Comparison of ENCODE assay signal across 8 cellular contexts in genomic region chr15:66702770-66703539, GRCh38. TPM values are rescaled to one million over a fixed set of nuclear protein-coding genes. Genes with fewer than 3 reads are reported as not detected.
DNase-seq lines count a peak whose midpoint lies in the region; ATAC-seq, FAIRE-seq and TF ChIP-seq lines count a peak whose summit lies in the region.

No MANE protein-coding gene starts in this region.

- peak overlapping the region; percentile 99 for H3K4me2 ChIP-seq in HCT116 (ENCODE audit: low read length)
- H3K4me2 ChIP-seq in SU-DHL-6 (ENCODE audit: low read depth, low read length, poor library complexity, severe bottlenecking) = peak overlapping the region; percentile 76
- H3K4me2 ChIP-seq in endothelial cell of umbilical vein (ENCODE audit: insufficient read depth, low read length) = peak overlapping the region; percentile 78
- H3K4me2 ChIP-seq in neuronal stem cell (ENCODE audit: insufficient read depth, low read length, poor library complexity, severe bottlenecking) = peak overlapping the region; percentile 89

- H3K4me3 ChIP-seq in HCT116 (replicated peaks in 1 of 2; ENCODE audit: low read depth in 1 of 2, low read length in 2 of 2) = peak overlapping the region; percentile 53 to 74
- peak overlapping the region; percentile 53 for H3K4me3 ChIP-seq in SU-DHL-6 (ENCODE audit: insufficient read depth, low read length, poor library complexity, severe bottlenecking)
- H3K4me3 ChIP-seq in endothelial cell of umbilical vein (replicated peaks in 1 of 3; ENCODE audit: insufficient read depth in 1 of 3, low read depth in 1 of 3, low read length in 3 of 3) = peak overlapping the region; percentile 62 to 79 (median 76)
- peak overlapping the region; percentile 55 to 83 for H3K4me3 ChIP-seq in neuronal stem cell (ENCODE audit: low read length in 2 of 2)

- no peak for TF ChIP-seq POLR2A in HCT116 (IDR thresholded peaks at IDR 0.05; ENCODE audit: borderline replicate concordance, extremely low read depth, insufficient read depth, insufficient read length)
- TF ChIP-seq POLR2A in endothelial cell of umbilical vein (IDR thresholded peaks at IDR 0.05; ENCODE audit: low read depth, low read length) = no peak

- H4K20me1 ChIP-seq in HCT116 (ENCODE audit: insufficient read depth) = no peaks in the 10 kb centered on the region
- H4K20me1 ChIP-seq in SU-DHL-6 (ENCODE audit: low read depth, low read length) = no peaks in the 10 kb centered on the region
- H4K20me1 ChIP-seq in endothelial cell of umbilical vein (replicated peaks; ENCODE audit: control insufficient read depth, extremely low read depth, insufficient read depth, low read length) = no peaks in the 10 kb centered on the region

- ATAC-seq in HCT116 = no peak

- H4K8ac ChIP-seq in neuronal stem cell (ENCODE audit: low read depth, low read length) = no peak overlapping the region

- no peak overlapping the region for H2BK120ac ChIP-seq in neuronal stem cell (ENCODE audit: low read depth, low read length)

- no peak overlapping the region for H4K91ac ChIP-seq in neuronal stem cell (ENCODE audit: low read depth, low read length, poor library complexity)

- no TSS peak for BruUV-seq in HCT116 (replicated peaks; lab: Mats Ljungman, UMichigan)
- BruUV-seq in endothelial cell of umbilical vein (replicated peaks; lab: Mats Ljungman, UMichigan) = no TSS peak

- H3K23ac ChIP-seq in neuronal stem cell (ENCODE audit: low read depth, low read length, poor library complexity) = peak overlapping the region; percentile 50

- TF ChIP-seq RAD21 in HCT116 (IDR thresholded peaks at IDR 0.05; ENCODE audit: low read depth) = no peak

- POLR2A ChIA-PET in HCT116 (lab: Charles Lee) (no interaction called here), endothelial cell of umbilical vein (lab: Charles Lee) (interaction anchor here (1.1 to 1.6 kb wide), 2 partner anchors 11 to 147 kb away, joined by 4 read pairs; no protein-coding TSS in a partner anchor)

- peaks cover 13% of the 10 kb centered on the region for H3K79me2 ChIP-seq in HCT116 (ENCODE audit: insufficient read depth, low read length)
- no peaks in the 10 kb centered on the region for H3K79me2 ChIP-seq in SU-DHL-6 (ENCODE audit: insufficient read depth, low read length)
- H3K79me2 ChIP-seq in endothelial cell of umbilical vein (ENCODE audit: control insufficient read depth, insufficient read depth, low read length) = peaks cover 44% of the 10 kb centered on the region

- no peaks in the 10 kb centered on the region for H3K9me1 ChIP-seq in endothelial cell of umbilical vein (replicated peaks; ENCODE audit: control insufficient read depth, extremely low read depth, insufficient read depth, low read length)

- H3K27ac ChIP-seq in HCT116 (ENCODE audit: low read depth, low read length) (peak overlapping the region; percentile 79), SU-DHL-6 (ENCODE audit: low read depth, low read length) (no peak overlapping the region), endothelial cell of umbilical vein (ENCODE audit: insufficient read depth, low read depth, low read length) (peak overlapping the region; percentile 80), neuronal stem cell (replicated peaks; ENCODE audit: low read length) (no peak overlapping the region)

- H3K9ac ChIP-seq in HCT116 (ENCODE audit: low read length) (peak overlapping the region; percentile 68), SU-DHL-6 (ENCODE audit: low read length) (peak overlapping the region; percentile 59), endothelial cell of umbilical vein (replicated peaks; ENCODE audit: extremely low read depth, insufficient read depth, low read length) (peak overlapping the region; percentile 78), neuronal stem cell (ENCODE audit: low read depth, low read length, poor library complexity) (peak overlapping the region; percentile 88)

- H3K14ac ChIP-seq in neuronal stem cell (ENCODE audit: low read length) = no peak overlapping the region

- intact Hi-C loops in HCT116 (cut with micrococcal nuclease) (loop anchor here (5.0 kb wide), 1 partner anchor 149 kb away; no protein-coding TSS in a partner anchor), endothelial cell of umbilical vein (cut with micrococcal nuclease) (loop anchor here (1.0 to 2.0 kb wide), 3 partner anchors 86 to 198 kb away; partner anchors contain the start of genes RPL4 and ZWILCH), posterior vena cava (cut with DNase I) (loop anchor here in 1 of 2 donors (1.0 kb wide), 1 partner anchor 141 kb away; no protein-coding TSS in a partner anchor)

- peak overlapping the region; percentile 50 for H2BK15ac ChIP-seq in neuronal stem cell (ENCODE audit: low read length)

- RAD21 ChIA-PET in HCT116 (lab: Charles Lee; ENCODE audit: low non-redundant PET in 1 of 2, low total read pairs in 2 of 2, uncharacterized antibody in 2 of 2, unreplicated experiment in 2 of 2) = interaction anchor here (1.0 to 1.5 kb wide), 2 partner anchors 29 to 86 kb away, joined by 3 read pairs; no protein-coding TSS in a partner anchor

- H3K36me3 ChIP-seq in HCT116 (ENCODE audit: control insufficient read depth in 1 of 2, insufficient read depth in 2 of 2, low read length in 2 of 2) (no peaks in the 10 kb centered on the region), SU-DHL-6 (ENCODE audit: low read length) (no peaks in the 10 kb centered on the region), endothelial cell of umbilical vein (ENCODE audit: control insufficient read depth in 2 of 2, extremely low read depth in 1 of 2, insufficient read depth in 2 of 2, low read length in 2 of 2) (no peaks in the 10 kb centered on the region), neuronal stem cell (replicated peaks in 1 of 2; ENCODE audit: control insufficient read depth in 2 of 2, insufficient read depth in 2 of 2, low read length in 2 of 2) (no peaks in the 10 kb centered on the region)

- no peaks in the 10 kb centered on the region for H3K9me2 ChIP-seq in HCT116 (ENCODE audit: insufficient read depth)
- H3K9me2 ChIP-seq in SU-DHL-6 (replicated peaks; ENCODE audit: insufficient read depth, low read length) = no peaks in the 10 kb centered on the region

- H3K27me3 ChIP-seq in HCT116 (ENCODE audit: insufficient read depth, low read length) (no peaks in the 10 kb centered on the region), SU-DHL-6 (ENCODE audit: low read length) (no peaks in the 10 kb centered on the region), endothelial cell of umbilical vein (ENCODE audit: control insufficient read depth in 2 of 2, insufficient read depth in 2 of 2, low read length in 2 of 2) (no peaks in the 10 kb centered on the region), neuronal stem cell (ENCODE audit: control insufficient read depth in 3 of 3, insufficient read depth in 3 of 3, low read depth in 1 of 3, low read length in 3 of 3) (peaks cover 0 to 31% (median 0%) of the 10 kb centered on the region in 3 experiments)

- H2AFZ ChIP-seq in HCT116 (ENCODE audit: low read depth, low read length, poor library complexity, severe bottlenecking) (no peak overlapping the region), SU-DHL-6 (ENCODE audit: low read depth, low read length, severe bottlenecking) (peak overlapping the region; percentile 72), endothelial cell of umbilical vein (ENCODE audit: low read depth, low read length) (no peak overlapping the region), neuronal stem cell (ENCODE audit: low read length) (peak overlapping the region; percentile 85)

- H2BK5ac ChIP-seq in neuronal stem cell (ENCODE audit: low read length) = no peak overlapping the region

- DNase-seq in HCT116 (ENCODE audit: low read depth, low spot score) = no peak
- DNase-seq in endothelial cell of umbilical vein (ENCODE audit: low read depth, low spot score) = no peak
- no peak for DNase-seq in neuronal stem cell (ENCODE audit: low spot score)
- DNase-seq in iPS-NIHi11 (ENCODE audit: low spot score) = no peak
- no peak for DNase-seq in posterior vena cava (ENCODE audit: low spot score)
- DNase-seq in RCC 7860 (ENCODE audit: low spot score) = no peak
- no peak for DNase-seq in NCI-H1694 (lab: John Stamatoyannopoulos, UW)

- peaks cover 5% of the 10 kb centered on the region; the same call in 1 of the 2 replicates for H3F3A ChIP-seq in SU-DHL-6 (ENCODE audit: insufficient read depth)

- FAIRE-seq in endothelial cell of umbilical vein (lab: Jason Lieb, UNC) (peak; percentile 40), RCC 7860 (lab: Jason Lieb, UNC) (no peak)

- no peaks in the 10 kb centered on the region for H3K79me1 ChIP-seq in neuronal stem cell (ENCODE audit: low read depth, low read length)

- H2AK5ac ChIP-seq in neuronal stem cell (ENCODE audit: low read depth, low read length) = peak overlapping the region; percentile 28

- peak overlapping the region; percentile 96 for H3K18ac ChIP-seq in neuronal stem cell (ENCODE audit: low read length)

- H3K9me3 ChIP-seq in HCT116 (ENCODE audit: control insufficient read depth in 1 of 2, insufficient read depth in 1 of 2, low read depth in 1 of 2, low read length in 2 of 2) (no peaks in the 10 kb centered on the region), SU-DHL-6 (ENCODE audit: insufficient read depth, low read length) (no peaks in the 10 kb centered on the region), endothelial cell of umbilical vein (replicated peaks; ENCODE audit: control insufficient read depth, insufficient read depth, low read length) (no peaks in the 10 kb centered on the region), neuronal stem cell (replicated peaks in 1 of 2; ENCODE audit: control insufficient read depth in 2 of 2, insufficient read depth in 1 of 2, low read depth in 1 of 2, low read length in 2 of 2) (no peaks in the 10 kb centered on the region)

- WGBS in neuronal stem cell (ENCODE audit: extremely low coverage in 2 of 2, insufficient read length in 2 of 2, insufficient replicate concordance in 1 of 2), 2 donors = no CpG with 5 or more reads among the region's 97 CpGs

- H3K4me1 ChIP-seq in HCT116 (ENCODE audit: control insufficient read depth in 1 of 2, insufficient read depth in 2 of 2, low read length in 2 of 2) (peaks cover 47 to 80% of the 10 kb centered on the region in 2 experiments), endothelial cell of umbilical vein (ENCODE audit: control insufficient read depth, extremely low read depth, insufficient read depth, low read length) (peaks cover 44% of the 10 kb centered on the region), neuronal stem cell (ENCODE audit: control insufficient read depth in 2 of 2, insufficient read depth in 1 of 2, low read depth in 1 of 2, low read length in 2 of 2) (peaks cover 19 to 35% of the 10 kb centered on the region in 2 donors)

- no peak for TF ChIP-seq CTCF in HCT116 (IDR thresholded peaks at IDR 0.05 in 2 of 3, conservative IDR thresholded peaks at IDR 0.05 in 1 of 3; ENCODE audit: borderline replicate concordance in 1 of 3, insufficient read depth in 1 of 3, low read depth in 2 of 3, low read length in 2 of 3)
- TF ChIP-seq CTCF in SU-DHL-6 (IDR thresholded peaks at IDR 0.05; ENCODE audit: insufficient read depth, low read length, poor library complexity, severe bottlenecking) = no peak
- no peak for TF ChIP-seq CTCF in endothelial cell of umbilical vein (IDR thresholded peaks at IDR 0.05; ENCODE audit: extremely low read depth in 1 of 2, insufficient read depth in 1 of 2, low read depth in 1 of 2, low read length in 2 of 2)

- H2BK12ac ChIP-seq in neuronal stem cell (ENCODE audit: low read length) = peak overlapping the region; percentile 63

- CTCF ChIA-PET in HCT116 (lab: Charles Lee) (interaction anchor here (0.9 to 3.1 kb wide), 4 partner anchors 8 to 149 kb away, joined by 3 to 15 read pairs (median 3); no protein-coding TSS in a partner anchor), endothelial cell of umbilical vein (lab: Charles Lee) (interaction anchor here (0.6 to 14.2 kb wide), 22 partner anchors 12 to 159 kb away, joined by 3 to 226 read pairs (median 4); no protein-coding TSS in a partner anchor)

- H3K4ac ChIP-seq in neuronal stem cell (ENCODE audit: low read length) = no peak overlapping the region

- dilution Hi-C loops in endothelial cell of umbilical vein (cut with MboI; ENCODE audit: extremely low pct_ligation_motif_present, low sequenced_read_pairs) = no loop called here

RNA-seq across cellular contexts. Expression of gene SMAD6, which starts 0.9 kb away (rescaled TPM):
- total RNA-seq in HCT116 (2021; ENCODE audit: unreplicated experiment) = 6.6 TPM
- polyA plus RNA-seq in HCT116 (2012) = 2.9 and 3.0 TPM in 2 replicates
- 12.4 and 12.5 TPM in 2 replicates for total RNA-seq in endothelial cell of umbilical vein
- 7.3 and 8.8 TPM in 2 replicates for polyA plus RNA-seq in endothelial cell of umbilical vein
- 3.5 and 4.0 TPM in 2 replicates for polyA plus RNA-seq in endothelial cell of umbilical vein (2011; cell fraction: cytosol; rRNA removed)
- 22.2 and 24.2 TPM in 2 replicates for polyA plus RNA-seq in endothelial cell of umbilical vein (2011; cell fraction: nucleus; rRNA removed)
- polyA plus RNA-seq in endothelial cell of umbilical vein (2012) = 5.8 and 11.3 TPM in 2 replicates
- polyA minus RNA-seq in endothelial cell of umbilical vein = 28.0 and 29.7 TPM in 2 replicates
- 45.7 TPM for polyA minus RNA-seq in endothelial cell of umbilical vein (2011; cell fraction: cytosol; rRNA and poly(A)+ RNA removed)
- 22.4 and 35.7 TPM in 2 replicates for polyA minus RNA-seq in endothelial cell of umbilical vein (2011; cell fraction: nucleus; rRNA and poly(A)+ RNA removed)
- polyA plus RNA-seq in neuronal stem cell (2013, experiment 1 of 2) = 0.98 TPM
- polyA plus RNA-seq in neuronal stem cell (2013, experiment 2 of 2) = 1.0 TPM
- total RNA-seq in posterior vena cava = 10 to 100 TPM; 17.4 to 18.4 TPM

Comparison
In these comparisons a context has a peak if more than half of its experiments do, and no peak if none do; other contexts are left out.
1. H2AFZ ChIP-seq: peak in SU-DHL-6 (single experiment) and neuronal stem cell (single experiment); none in HCT116 (single experiment) and endothelial cell of umbilical vein (single experiment).
2. H3K27ac ChIP-seq: peak in HCT116 (single experiment) and endothelial cell of umbilical vein (single experiment); none in SU-DHL-6 (single experiment) and neuronal stem cell (single experiment).
3. Peak in every context shown above with its lines, with median percentiles within 50 percentile points of each other: H3K4me2 ChIP-seq, H3K4me3 ChIP-seq and H3K9ac ChIP-seq.